Comparison of ENCODE assay signal across 14 cellular contexts in the genomic region with DNA sequence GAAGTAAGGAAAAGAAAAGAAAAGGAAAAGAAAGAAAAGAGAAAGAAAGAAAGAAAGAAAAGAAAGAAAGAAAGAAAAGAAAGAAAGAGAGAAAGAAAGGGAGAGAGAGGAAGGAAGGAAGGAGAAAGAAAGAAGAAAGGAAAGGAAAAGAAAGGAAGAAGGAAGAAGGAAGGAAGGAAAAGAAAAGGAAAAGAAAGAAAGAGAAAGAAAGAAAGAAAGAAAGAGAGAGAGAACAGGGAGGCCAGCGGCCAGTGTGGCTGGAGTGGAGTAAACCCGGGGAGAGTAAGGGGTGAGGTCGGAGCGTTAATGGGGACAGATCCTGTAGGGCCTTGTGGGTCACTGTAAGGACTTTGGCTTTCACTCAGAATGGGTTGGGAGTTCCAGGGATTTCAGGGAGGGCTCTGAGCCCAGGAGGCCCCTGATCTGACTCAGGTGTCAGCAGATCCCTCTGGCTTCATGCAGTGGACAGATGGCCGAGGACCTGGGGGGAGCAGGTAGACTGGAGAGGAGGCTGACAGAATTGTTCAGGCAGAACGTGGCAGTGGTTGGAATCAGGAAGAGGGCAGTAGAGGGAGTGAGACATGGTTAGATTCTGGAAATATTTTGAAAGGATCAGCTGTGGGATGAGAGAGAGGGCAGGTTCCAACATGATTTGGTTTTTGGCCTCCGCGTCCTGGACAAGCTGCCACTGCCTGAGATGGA. TPM values are rescaled to one million over a fixed set of nuclear protein-coding genes. Genes with fewer than 3 reads are reported as not detected.
A peak's percentile ranks its signal among the peaks of the same experiment; 100 is the strongest.
DNase-seq lines count a peak whose midpoint lies in the region; ATAC-seq, FAIRE-seq and TF ChIP-seq lines count a peak whose summit lies in the region.
"Had no signal": no experiment of that assay in that cellular context is flagged by ENCODE, and none has a peak within 500 bp of the region (broad histone marks: within the 10 kb centered on the region; RNA-seq: fewer than 3 reads in every experiment).

No MANE protein-coding gene starts in this region.

- TF ChIP-seq CTCF in prostate gland (IDR thresholded peaks at IDR 0.05) = peak in 1 of 4 experiments; percentile 23

- H3K9me3 ChIP-seq in prostate gland = no peaks in the 10 kb centered on the region
- H3K9me3 ChIP-seq: Peyer's patch had no signal

- H3K4me3 ChIP-seq in prostate gland = no peak overlapping the region
- H3K4me3 ChIP-seq: Peyer's patch, smooth muscle cell had no signal

- DNase-seq in NCI-H524 treated with DMSO at 0.1 percent for 48 hours (lab: John Stamatoyannopoulos, UW) = peak; percentile 10
- peak; percentile 93 for DNase-seq in cerebellum (ENCODE audit: low spot score)
- DNase-seq in prostate gland (ENCODE audit: low spot score) = peak; percentile 67
- DNase-seq in RCC 7860 (ENCODE audit: low spot score) = no peak
- DNase-seq in NCI-H187 (lab: John Stamatoyannopoulos, UW) = no peak
- DNase-seq: activated CD4-positive, alpha-beta T cell treated with anti-CD3 and anti-CD28 coated beads, Interleukin-2, amount 10 ng/mL, durations not matched to agents 24 days and 14 days; activated T-cell treated with anti-CD3 and anti-CD28 coated beads, Interleukin-2, amount 50 U/mL, for 1 hour; mesendoderm; NCI-H1048; Peyer's patch had no signal

- no peaks in the 10 kb centered on the region for H3K27me3 ChIP-seq in prostate gland (replicated peaks; ENCODE audit: insufficient read depth)
- H3K27me3 ChIP-seq: Peyer's patch had no signal

- intact Hi-C loops in prostate gland (cut with DNase I) = no loop called here

- 52% methylated on average over 8 of the region's 8 CpGs for WGBS in prostate gland

- no peak for ATAC-seq in GM21367 (IDR thresholded peaks at IDR 0.05; ENCODE audit: unreplicated experiment)

- H3K36me3 ChIP-seq in prostate gland = no peaks in the 10 kb centered on the region
- H3K36me3 ChIP-seq: Peyer's patch had no signal

- H3K27ac ChIP-seq in prostate gland = peak overlapping the region; percentile 54 to 60
- H3K27ac ChIP-seq: Peyer's patch had no signal

- no peaks in the 10 kb centered on the region for H3K4me1 ChIP-seq in prostate gland (replicated peaks)

- FAIRE-seq in RCC 7860 (lab: Jason Lieb, UNC) = no peak

- no peak for TF ChIP-seq POLR2A in prostate gland (IDR thresholded peaks at IDR 0.05)

RNA-seq across cellular contexts. Expression of gene FXYD3, which starts 19.8 kb away (rescaled TPM):
- total RNA-seq in cerebellum (0.45 TPM), prostate gland (1,000 to 10,000 TPM in 1 of 2 donors, 100 to 1,000 TPM in 1; 365 to 1,352 TPM)
- total RNA-seq: activated CD4-positive, alpha-beta T cell treated with anti-CD3 and anti-CD28 coated beads, Interleukin-2, amount 10 ng/mL, durations not matched to agents 24 days and 14 days; T-helper 2 cell treated with Interferon-gamma antibody and Interleukin-4, amounts not matched to agents 100 ng/mL and 5 ng/mL, for 36 hours had no signal

RNA-seq across cellular contexts. Expression of gene LGI4, which starts 39.0 kb away (rescaled TPM):
- total RNA-seq in cerebellum = 2.7 TPM
- 10 to 100 TPM in 1 of 2 donors, 1 to 10 TPM in 1; 9.1 to 16.3 TPM for total RNA-seq in prostate gland

RNA-seq across cellular contexts. Expression of gene FXYD1, which starts 42.8 kb away (rescaled TPM):
- 1.5 TPM for total RNA-seq in cerebellum
- total RNA-seq in prostate gland = 10 to 100 TPM; 15.9 to 30.6 TPM

RNA-seq across cellular contexts. Expression of gene FXYD7, which starts 47.2 kb away (rescaled TPM):
- 5.2 TPM for total RNA-seq in cerebellum
- total RNA-seq in prostate gland = not detected
- total RNA-seq: omental fat pad, Peyer's patch, smooth muscle cell had no signal

RNA-seq across cellular contexts. Expression of gene HPN, which starts 54.3 kb away (rescaled TPM):
- total RNA-seq in cerebellum = 0.27 TPM
- total RNA-seq in prostate gland = 10 to 100 TPM; 14.8 to 22.6 TPM
- total RNA-seq: T-helper 2 cell treated with Interferon-gamma antibody and Interleukin-4, amounts not matched to agents 100 ng/mL and 5 ng/mL, for 36 hours had no signal

Comparison
In these comparisons a context has a peak if more than half of its experiments do, and no peak if none do; other contexts are left out.
1. DNase-seq: peak in NCI-H524 treated with DMSO at 0.1 percent for 48 hours (single experiment), cerebellum (single experiment) and prostate gland (single experiment); none in RCC 7860 (single experiment) and NCI-H187 (0 of 2).
2. RNA of gene FXYD3, which starts 19.8 kb away (total RNA-seq): 365 to 1,352 TPM in prostate gland; 0.45 TPM in cerebellum (single experiment); every median in the first group is over 100 times any median in the second.